Comparison of ENCODE assay signal across 7 cellular contexts in the genomic region with DNA sequence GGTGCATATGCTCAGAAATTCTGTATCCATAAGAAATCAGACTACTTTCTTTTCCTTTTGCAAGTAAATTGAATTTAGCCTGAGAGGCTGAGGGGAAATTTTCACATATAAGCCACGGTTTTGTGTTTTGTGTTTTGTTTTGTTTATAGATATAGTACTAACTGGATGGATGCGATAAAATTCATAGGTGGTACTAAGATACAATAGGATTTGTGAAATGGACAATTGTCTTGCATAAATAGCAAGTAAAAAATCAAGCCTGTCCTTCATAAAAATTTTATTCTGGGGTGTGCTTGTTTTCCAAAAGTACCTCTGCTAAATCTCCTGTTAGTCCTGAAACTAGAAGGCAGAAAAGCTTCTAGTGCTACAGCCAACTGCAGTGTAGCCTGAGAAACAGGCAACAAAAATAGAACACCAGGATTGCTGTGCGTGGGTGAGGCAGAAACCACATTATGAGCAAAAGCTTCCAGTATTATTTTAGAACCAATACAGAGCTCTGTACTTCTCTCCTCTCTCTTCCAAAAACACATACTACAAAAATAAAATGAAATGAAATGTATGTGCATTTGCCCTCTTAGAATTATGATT. TPM values are rescaled to one million over a fixed set of nuclear protein-coding genes. Genes with fewer than 3 reads are reported as not detected.
A peak's percentile ranks its signal among the peaks of the same experiment; 100 is the strongest.
DNase-seq lines count a peak whose midpoint lies in the region; ATAC-seq lines count a peak whose summit lies in the region.

No MANE protein-coding gene starts in this region.

- no peaks in the 10 kb centered on the region for H3K27me3 ChIP-seq in ectodermal cell (ENCODE audit: control insufficient read depth, insufficient read depth, low read length, poor library complexity, severe bottlenecking)

- H3K4me1 ChIP-seq in ectodermal cell (ENCODE audit: control insufficient read depth, insufficient read depth, low read length): peaks cover 17% of the 10 kb centered on the region

- H3K4me3 ChIP-seq in ectodermal cell (ENCODE audit: insufficient read depth, low read depth, low read length): peak overlapping the region; percentile 47

- H3K36me3 ChIP-seq in ectodermal cell (ENCODE audit: control insufficient read depth, insufficient read depth, low read length): no peaks in the 10 kb centered on the region

- DNase-seq in NCI-H774 (lab: John Stamatoyannopoulos, UW) (peak; percentile 23), non-pigmented ciliary epithelial cell (ENCODE audit: low read depth) (peak; percentile 59), GM19238 (ENCODE audit: insufficient read length, low spot score) (no peak)
- no peak for DNase-seq in stimulated activated CD4-positive, alpha-beta T cell treated with anti-CD3 and anti-CD28 coated beads, Interleukin-1b, Interleukin-23, amount 100 ng/mL, for 48 hours

- 76 to 79% methylated on average over 2 to 3 of the region's 3 CpGs for WGBS in ectodermal cell, 2 experiments

- peak overlapping the region; percentile 85 for H3K27ac ChIP-seq in ectodermal cell (ENCODE audit: insufficient read depth, low read depth, low read length, poor library complexity, severe bottlenecking)

- no peaks in the 10 kb centered on the region for H3K9me3 ChIP-seq in ectodermal cell (ENCODE audit: control insufficient read depth, low read length)

- ATAC-seq in GM18508 (IDR thresholded peaks at IDR 0.05; ENCODE audit: insufficient read depth, unreplicated experiment): peak; percentile 17
- peak; percentile 51 for ATAC-seq in HG02571 (IDR thresholded peaks at IDR 0.05; ENCODE audit: unreplicated experiment)

RNA-seq across cellular contexts. Expression of gene HDAC9, which starts 0.6 kb away (rescaled TPM):
- polyA plus RNA-seq in ectodermal cell (2013, experiment 1 of 4): 17.5 TPM
- polyA plus RNA-seq in ectodermal cell (2013, experiment 2 of 4): 17.6 TPM
- polyA plus RNA-seq in ectodermal cell (2013, experiment 3 of 4): 19.9 TPM
- polyA plus RNA-seq in ectodermal cell (2013, experiment 4 of 4): 19.9 TPM

Comparison
In these comparisons a context has a peak if more than half of its experiments do, and no peak if none do; other contexts are left out.
1. DNase-seq: peak in NCI-H774 (single experiment) and non-pigmented ciliary epithelial cell (single experiment); none in GM19238 (single experiment) and stimulated activated CD4-positive, alpha-beta T cell treated with anti-CD3 and anti-CD28 coated beads, Interleukin-1b, Interleukin-23, amount 100 ng/mL, for 48 hours (single experiment).